24 cellular contexts compared by ENCODE assay signal in the genomic region with DNA sequence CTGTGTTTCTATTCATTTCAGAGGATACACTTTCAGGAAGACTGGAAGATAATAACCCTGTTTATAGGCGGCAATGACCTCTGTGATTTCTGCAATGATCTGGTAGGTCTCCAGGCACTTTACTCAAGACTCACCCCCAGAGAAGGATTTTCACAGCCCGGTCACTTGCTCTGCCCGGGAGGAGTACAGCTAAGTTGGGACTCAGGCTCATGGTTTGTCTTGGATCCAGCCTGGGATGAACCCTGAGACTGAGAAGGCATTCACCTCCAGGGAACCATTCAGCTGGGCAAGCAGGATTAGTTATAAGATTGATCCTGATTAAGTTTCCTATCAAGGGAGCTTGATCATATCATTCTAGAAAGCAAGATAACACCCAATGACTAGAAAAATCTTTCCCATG.
"Had no signal": no experiment of that assay in that cellular context is flagged by ENCODE, and none has a peak within 500 bp of the region (broad histone marks: within the 10 kb centered on the region; RNA-seq: fewer than 3 reads in every experiment).

No MANE protein-coding gene starts in this region.

- H3K27ac Mint-ChIP-seq: memory B cell; mesothelial cell of epicardium; natural killer cell treated with Interleukin-12 subunit alpha and Interleukin-12 subunit beta and Interleukin-15 and Interleukin-18, amount 100 ng/mL, for 72 hours had no signal

- H3K9me3 ChIP-seq: mucosa of descending colon, neutrophil, pancreas, right atrium auricular region, spleen, suprapubic skin, transverse colon had no signal

- H3K27me3 Mint-ChIP-seq: natural killer cell treated with Interleukin-12 subunit alpha and Interleukin-12 subunit beta and Interleukin-15 and Interleukin-18, amount 100 ng/mL, for 72 hours had no signal

- H3K36me3 ChIP-seq: pancreas, right atrium auricular region, spleen, suprapubic skin, transverse colon had no signal

- H3K27me3 ChIP-seq: dorsolateral prefrontal cortex, neutrophil, pancreas, right atrium auricular region, spleen, suprapubic skin, transverse colon had no signal

- ATAC-seq: left lobe of liver; mucosa of descending colon; natural killer cell treated with Interleukin-12 subunit alpha and Interleukin-12 subunit beta and Interleukin-15 and Interleukin-18, amount 100 ng/mL, for 72 hours; pancreas; sciatic nerve; stimulated activated naive CD8-positive, alpha-beta T cell treated with anti-CD3 and anti-CD28 coated beads, Interleukin-15, amount 100 ng/mL, for 72 hours had no signal

- H3K4me3 ChIP-seq: dorsolateral prefrontal cortex, lung, mucosa of descending colon, pancreas, right atrium auricular region, skin epidermis, spleen, suprapubic skin, transverse colon had no signal

- H3K36me3 Mint-ChIP-seq: memory B cell; mesothelial cell of epicardium; natural killer cell treated with Interleukin-12 subunit alpha and Interleukin-12 subunit beta and Interleukin-15 and Interleukin-18, amount 100 ng/mL, for 72 hours had no signal

- H3K9me3 Mint-ChIP-seq: memory B cell; natural killer cell treated with Interleukin-12 subunit alpha and Interleukin-12 subunit beta and Interleukin-15 and Interleukin-18, amount 100 ng/mL, for 72 hours; neural crest cell; stimulated activated naive CD8-positive, alpha-beta T cell treated with anti-CD3 and anti-CD28 coated beads, Interleukin-15, amount 100 ng/mL, for 72 hours had no signal

- DNase-seq: cerebellar nuclear complex; cortex of kidney; dorsolateral prefrontal cortex; effector CD4-positive, alpha-beta T cell; head of caudate nucleus; kidney; mucosa of descending colon; naive B cell; pancreas; spleen; stimulated activated naive CD4-positive, alpha-beta T cell; stimulated activated naive CD8-positive, alpha-beta T cell treated with anti-CD3 and anti-CD28 coated beads, Interleukin-15, amount 100 ng/mL, for 72 hours; transverse colon had no signal

- H3K4me1 ChIP-seq: pancreas had no signal

- H3K4me1 Mint-ChIP-seq: memory B cell, mesothelial cell of epicardium, naive B cell, neural crest cell had no signal

- H3K27ac ChIP-seq: dorsolateral prefrontal cortex, neutrophil, pancreas, right atrium auricular region, skin epidermis, spleen, suprapubic skin, transverse colon had no signal

- H3K4me3 Mint-ChIP-seq: memory B cell; mesothelial cell of epicardium; naive B cell; natural killer cell treated with Interleukin-12 subunit alpha and Interleukin-12 subunit beta and Interleukin-15 and Interleukin-18, amount 100 ng/mL, for 72 hours; neural crest cell; stimulated activated naive CD8-positive, alpha-beta T cell treated with anti-CD3 and anti-CD28 coated beads, Interleukin-15, amount 100 ng/mL, for 72 hours had no signal
